In genomic region chr14:96297000-96297399, GRCh38 we compare ENCODE assay signal across 9 cellular contexts. TPM values are rescaled to one million over a fixed set of nuclear protein-coding genes. Genes with fewer than 3 reads are reported as not detected.
A peak's percentile ranks its signal among the peaks of the same experiment; 100 is the strongest.
DNase-seq lines count a peak whose midpoint lies in the region; ATAC-seq and TF ChIP-seq lines count a peak whose summit lies in the region.
"Had no signal": no experiment of that assay in that cellular context is flagged by ENCODE, and none has a peak within 500 bp of the region (broad histone marks: within the 10 kb centered on the region; RNA-seq: fewer than 3 reads in every experiment).

No MANE protein-coding gene starts in this region.

- H3K9ac ChIP-seq in OCI-LY1 (ENCODE audit: low read length) = no peak overlapping the region

- H3K27me3 ChIP-seq in heart right ventricle = no peaks in the 10 kb centered on the region
- H3K27me3 ChIP-seq in right cardiac atrium (ENCODE audit: control insufficient read depth, insufficient read depth) = no peaks in the 10 kb centered on the region
- no peaks in the 10 kb centered on the region for H3K27me3 ChIP-seq in OCI-LY1 (ENCODE audit: insufficient read depth, low read length)
- no peaks in the 10 kb centered on the region for H3K27me3 ChIP-seq in upper lobe of right lung
- H3K27me3 ChIP-seq: SJSA1 had no signal

- no peak overlapping the region for H3K27ac Mint-ChIP-seq in Calu3 (ENCODE audit: unreplicated experiment)

- intact Hi-C loops in heart right ventricle (cut with DNase I) = loop anchor here in 7 of 10 donors (5.0 to 10.0 kb wide), 2 partner anchors 125 to 128 kb away; no protein-coding TSS in a partner anchor
- intact Hi-C loops in right cardiac atrium (cut with DNase I) = loop anchor here in 3 of 4 donors (5.0 to 10.0 kb wide), 3 partner anchors 48 to 128 kb away; no protein-coding TSS in a partner anchor
- intact Hi-C loops in upper lobe of right lung (cut with DNase I) = no loop called here
- intact Hi-C loops in Calu3 (cut with micrococcal nuclease; ENCODE audit: unreplicated experiment) = loop anchor here (1.0 kb wide), 1 partner anchor 127 kb away; no protein-coding TSS in a partner anchor

- H3K27me3 Mint-ChIP-seq in Calu3 (ENCODE audit: unreplicated experiment) = no peaks in the 10 kb centered on the region

- no peak for DNase-seq in heart right ventricle
- no peak for DNase-seq in right cardiac atrium
- DNase-seq in fibroblast of pulmonary artery (ENCODE audit: low read depth) = peak; percentile 34
- no peak for DNase-seq in upper lobe of right lung
- no peak for DNase-seq in HuH-7.5 (ENCODE audit: low spot score)
- no peak for DNase-seq in Calu3

- no peaks in the 10 kb centered on the region for H3K4me1 ChIP-seq in heart right ventricle
- no peaks in the 10 kb centered on the region for H3K4me1 ChIP-seq in right cardiac atrium (ENCODE audit: control insufficient read depth, insufficient read depth, low read length)
- no peaks in the 10 kb centered on the region for H3K4me1 ChIP-seq in OCI-LY1 (ENCODE audit: insufficient read depth, low read length, severe bottlenecking)
- H3K4me1 ChIP-seq in upper lobe of right lung = no peaks in the 10 kb centered on the region
- H3K4me1 ChIP-seq: SJSA1 had no signal

- BruUV-seq in Calu3 (replicated peaks; lab: Mats Ljungman, UMichigan) = no TSS peak

- H3K79me2 ChIP-seq in OCI-LY1 (ENCODE audit: insufficient read depth, low read length) = no peaks in the 10 kb centered on the region

- TF ChIP-seq CTCF in heart right ventricle (IDR thresholded peaks at IDR 0.05) (peak; percentile 14 to 68 (median 57)), OCI-LY1 (IDR thresholded peaks at IDR 0.05; ENCODE audit: low read length) (peak; percentile 38), fibroblast of pulmonary artery (IDR thresholded peaks at IDR 0.05; ENCODE audit: low read length, missing control alignments) (peak; percentile 59), upper lobe of right lung (IDR thresholded peaks at IDR 0.05) (peak; percentile 62), Calu3 (IDR thresholded peaks at IDR 0.05; ENCODE audit: unreplicated experiment) (no peak)

- ATAC-seq in heart right ventricle (no peak), right cardiac atrium (no peak), upper lobe of right lung (no peak), HG02588 (IDR thresholded peaks at IDR 0.05; ENCODE audit: unreplicated experiment) (no peak)

- CTCF ChIA-PET in Calu3 (lab: Charles Lee) = interaction anchor here (0.6 kb wide), 2 partner anchors 12 to 142 kb away, joined by 3 to 5 read pairs; no protein-coding TSS in a partner anchor

- no peaks in the 10 kb centered on the region for H3F3A ChIP-seq in OCI-LY1 (ENCODE audit: insufficient read depth, low read length)

- H3K27ac ChIP-seq in heart right ventricle (no peak overlapping the region), right cardiac atrium (ENCODE audit: low read length) (no peak overlapping the region), OCI-LY1 (ENCODE audit: low read depth, low read length, poor library complexity, severe bottlenecking) (no peak overlapping the region), upper lobe of right lung (no peak overlapping the region)
- H3K27ac ChIP-seq: SJSA1 had no signal

- H3K4me2 ChIP-seq in OCI-LY1 (ENCODE audit: low read length) = no peak overlapping the region

- 96 to 97% methylated on average over 2 of the region's 2 CpGs for WGBS in heart right ventricle, 2 donors
- 98% methylated on average over 2 of the region's 2 CpGs for WGBS in right cardiac atrium

- H3K4me3 ChIP-seq in heart right ventricle = no peak overlapping the region
- no peak overlapping the region for H3K4me3 ChIP-seq in right cardiac atrium (ENCODE audit: low read length)
- no peak overlapping the region for H3K4me3 ChIP-seq in OCI-LY1 (ENCODE audit: low read depth, low read length, poor library complexity, severe bottlenecking)
- H3K4me3 ChIP-seq in fibroblast of pulmonary artery (replicated peaks; ENCODE audit: low read depth, low read length) = no peak overlapping the region
- H3K4me3 ChIP-seq in upper lobe of right lung = no peak overlapping the region
- H3K4me3 ChIP-seq: SJSA1 had no signal

- no peak overlapping the region for H2AFZ ChIP-seq in OCI-LY1 (ENCODE audit: low read length)

- no peaks in the 10 kb centered on the region for H3K9me3 ChIP-seq in heart right ventricle
- no peaks in the 10 kb centered on the region for H3K9me3 ChIP-seq in right cardiac atrium (ENCODE audit: control insufficient read depth, low read length)
- no peaks in the 10 kb centered on the region for H3K9me3 ChIP-seq in OCI-LY1 (ENCODE audit: low read length)
- H3K9me3 ChIP-seq in upper lobe of right lung = no peaks in the 10 kb centered on the region
- H3K9me3 ChIP-seq: SJSA1 had no signal

- no peaks in the 10 kb centered on the region for H3K9me3 Mint-ChIP-seq in Calu3 (ENCODE audit: low read depth, unreplicated experiment)

- no peak overlapping the region for H3K4me3 Mint-ChIP-seq in Calu3 (ENCODE audit: low read depth, unreplicated experiment)

- no peaks in the 10 kb centered on the region for H3K36me3 Mint-ChIP-seq in Calu3 (ENCODE audit: insufficient read depth, unreplicated experiment)

- no peaks in the 10 kb centered on the region for H3K4me1 Mint-ChIP-seq in Calu3 (ENCODE audit: low read depth, unreplicated experiment)

- no peaks in the 10 kb centered on the region for H4K20me1 ChIP-seq in OCI-LY1 (ENCODE audit: insufficient read depth, low read length)

- peaks cover 0 to 78% (median 26%) of the 10 kb centered on the region in 9 donors for H3K36me3 ChIP-seq in heart right ventricle
- H3K36me3 ChIP-seq in OCI-LY1 (ENCODE audit: insufficient read depth, low read length) = peaks cover 24% of the 10 kb centered on the region; the same call in 1 of the 2 replicates
- peaks cover 55% of the 10 kb centered on the region for H3K36me3 ChIP-seq in upper lobe of right lung

- H3K9me2 ChIP-seq in OCI-LY1 (ENCODE audit: low read depth, low read length) = no peaks in the 10 kb centered on the region

RNA-seq across cellular contexts. Expression of gene BDKRB1, which starts 41.0 kb away (rescaled TPM):
- total RNA-seq in heart right ventricle = under 1 TPM in 2 of 10 donors, not detected in 8; 0.39 to 0.66 TPM
- polyA plus RNA-seq in heart right ventricle = under 1 TPM in 1 of 2 donors, not detected in 1; 0.09 TPM
- total RNA-seq in right cardiac atrium = not detected
- 0.18 TPM for polyA plus RNA-seq in right cardiac atrium
- total RNA-seq in upper lobe of right lung = not detected
- total RNA-seq in Calu3 (2022) = not detected in 2 replicates
